In genomic region chr5:132829742-132830435, GRCh38 we compare ENCODE assay signal across 1 cellular context.
A peak's percentile ranks its signal among the peaks of the same experiment; 100 is the strongest.
TF ChIP-seq lines count a peak whose summit lies in the region.

No MANE protein-coding gene starts in this region.

TF ChIP-seq in K562, 482 proteins besides CTCF, POLR2A, EP300 and RAD21 (continued from another document and continues in another):
- TF ChIP-seq KHSRP (IDR thresholded peaks at IDR 0.05) (no peak), HLTF (IDR thresholded peaks at IDR 0.05) (no peak), NRF1 (conservative IDR thresholded peaks at IDR 0.05 in 1 of 2, IDR thresholded peaks at IDR 0.05 in 1 of 2) (peak; percentile 54 to 67), STAG1 (CRISPR knock-in tag; IDR thresholded peaks at IDR 0.05; ENCODE audit: borderline replicate concordance) (peak; percentile 74; the same call in 1 of the 2 replicates), HNRNPK (IDR thresholded peaks at IDR 0.05; ENCODE audit: low read depth, low read length, poor library complexity, severe bottlenecking) (no peak), ZNF263 (CRISPR knock-in tag; IDR thresholded peaks at IDR 0.05; ENCODE audit: borderline replicate concordance) (no peak), ZNF707 (CRISPR knock-in tag; conservative IDR thresholded peaks at IDR 0.05) (no peak), ZBTB49 (CRISPR knock-in tag; IDR thresholded peaks at IDR 0.05; ENCODE audit: borderline replicate concordance) (no peak), PTRF (tag; IDR thresholded peaks at IDR 0.05) (no peak), TBL1XR1 (IDR thresholded peaks at IDR 0.05; ENCODE audit: low read length in 2 of 2) (no peak), ZNF780A (CRISPR knock-in tag; IDR thresholded peaks at IDR 0.05) (no peak), SMARCC2 (IDR thresholded peaks at IDR 0.05; ENCODE audit: low read depth) (0 out of 2 replicates have a peak, but pooled peaks have one; percentile 28), MNT (conservative IDR thresholded peaks at IDR 0.05) (peak in 1 of 2 experiments; percentile 52; a peak in 2 of 4 replicates), NBN (IDR thresholded peaks at IDR 0.05; ENCODE audit: low read depth) (0 out of 2 replicates have a peak, but pooled peaks have one; percentile 26), ZNF224 (CRISPR knock-in tag; IDR thresholded peaks at IDR 0.05) (peak; percentile 61; the same call in 1 of the 2 replicates), MYC (IDR thresholded peaks at IDR 0.05; ENCODE audit: low read depth, low read length) (peak; percentile 82), MYC (CRISPR knock-in tag; IDR thresholded peaks at IDR 0.05; ENCODE audit: borderline replicate concordance, low read depth) (peak; percentile 46; the same call in 1 of the 2 replicates), MAZ (CRISPR knock-in tag; conservative IDR thresholded peaks at IDR 0.05 in 1 of 2, IDR thresholded peaks at IDR 0.05 in 1 of 2) (0 out of 4 replicates have a peak, but pooled peaks of 1 of the 2 experiments have one; percentile 32), SMAD2 (IDR thresholded peaks at IDR 0.05; ENCODE audit: low read depth, low read length) (no peak), MITF (IDR thresholded peaks at IDR 0.05) (0 out of 2 replicates have a peak, but pooled peaks have one; percentile 2), CREBBP (IDR thresholded peaks at IDR 0.05; ENCODE audit: low read depth, low read length) (no peak), JUNB (CRISPR knock-in tag; conservative IDR thresholded peaks at IDR 0.05) (no peak), NCOA4 (IDR thresholded peaks at IDR 0.05; ENCODE audit: partially characterized antibody) (no peak), ETV5 (CRISPR knock-in tag; IDR thresholded peaks at IDR 0.05; ENCODE audit: low read depth) (no peak; the same call in 1 of the 2 replicates), ZNF655 (CRISPR knock-in tag; IDR thresholded peaks at IDR 0.05) (no peak), CHD4 (IDR thresholded peaks at IDR 0.05; ENCODE audit: insufficient read depth, insufficient replicate concordance, low read depth, low read length, poor library complexity, severe bottlenecking) (no peak), ZNF184 (CRISPR knock-in tag; IDR thresholded peaks at IDR 0.05) (no peak), TEAD4 (IDR thresholded peaks at IDR 0.05; ENCODE audit: low read length) (no peak), TEAD4 (CRISPR knock-in tag; IDR thresholded peaks at IDR 0.05; ENCODE audit: borderline replicate concordance) (0 out of 2 replicates have a peak, but pooled peaks have one; percentile 59), YY1 (IDR thresholded peaks at IDR 0.05; ENCODE audit: borderline replicate concordance in 1 of 3, control insufficient read depth in 1 of 3, extremely low read depth in 1 of 3, insufficient read depth in 3 of 3, insufficient read length in 1 of 3, insufficient replicate concordance in 2 of 3, low read depth in 1 of 3, low read length in 2 of 3) (peak; percentile 37 to 90 (median 79)), FOXA1 (IDR thresholded peaks at IDR 0.05; ENCODE audit: borderline replicate concordance) (no peak), KLF16 (IDR thresholded peaks at IDR 0.05) (peak; percentile 54), TAL1 (IDR thresholded peaks at IDR 0.05) (0 out of 2 replicates have a peak, but pooled peaks have one; percentile 6), GATAD2B (IDR thresholded peaks at IDR 0.05; ENCODE audit: borderline replicate concordance) (0 out of 2 replicates have a peak, but pooled peaks have one; percentile 44), MTF1 (CRISPR knock-in tag; IDR thresholded peaks at IDR 0.05; ENCODE audit: borderline replicate concordance) (no peak), ETS1 (conservative IDR thresholded peaks at IDR 0.05; ENCODE audit: control insufficient read depth, low read depth, low read length) (0 out of 2 replicates have a peak, but pooled peaks have one; percentile 48), FOXJ2 (tag; IDR thresholded peaks at IDR 0.05) (no peak), NR3C1 (CRISPR knock-in tag; IDR thresholded peaks at IDR 0.05) (peak; percentile 24; the same call in 1 of the 2 replicates), NFXL1 (CRISPR knock-in tag; IDR thresholded peaks at IDR 0.05) (no peak), GTF2B (IDR thresholded peaks at IDR 0.05; ENCODE audit: extremely low read depth, insufficient read length) (no peak), SREBF1 (IDR thresholded peaks at IDR 0.05; ENCODE audit: borderline replicate concordance, low read depth, low read length) (no peak), SMARCB1 (IDR thresholded peaks at IDR 0.05; ENCODE audit: insufficient read length, low read depth) (no peak), IRF2 (CRISPR knock-in tag; IDR thresholded peaks at IDR 0.05) (0 out of 2 replicates have a peak, but pooled peaks have one; percentile 28), CREB1 (IDR thresholded peaks at IDR 0.05) (peak; percentile 48), CREB1 (CRISPR knock-in tag; IDR thresholded peaks at IDR 0.05) (0 out of 2 replicates have a peak, but pooled peaks have one; percentile 33), SAFB2 (IDR thresholded peaks at IDR 0.05; ENCODE audit: borderline replicate concordance, low read depth, low read length, severe bottlenecking) (no peak), MTA3 (IDR thresholded peaks at IDR 0.05; ENCODE audit: borderline replicate concordance) (peak; percentile 73; the same call in 1 of the 2 replicates), CBX3 (IDR thresholded peaks at IDR 0.05; ENCODE audit: borderline replicate concordance in 1 of 2, low read length in 2 of 2) (peak in 1 of 2 experiments; percentile 48; a peak in 1 of 3 replicates), ZNF41 (CRISPR knock-in tag; conservative IDR thresholded peaks at IDR 0.05) (no peak), STAT5A (IDR thresholded peaks at IDR 0.05; ENCODE audit: borderline replicate concordance, low read length) (no peak; the same call in 1 of the 2 replicates), RB1 (IDR thresholded peaks at IDR 0.05; ENCODE audit: low read depth) (peak; percentile 88), HDAC2 (IDR thresholded peaks at IDR 0.05) (0 out of 2 replicates have a peak, but pooled peaks have one; percentile 39), ZBTB11 (CRISPR knock-in tag; IDR thresholded peaks at IDR 0.05) (no peak), ZNF24 (IDR thresholded peaks at IDR 0.05) (no peak), NONO (IDR thresholded peaks at IDR 0.05; ENCODE audit: low read depth in 2 of 2, low read length in 1 of 2) (peak in 1 of 2 experiments; percentile 70; a peak in 3 of 4 replicates)
